15 cellular contexts compared by ENCODE assay signal in genomic region chr2:45822272-45822630, GRCh38.
DNase-seq lines count a peak whose midpoint lies in the region; ATAC-seq and TF ChIP-seq lines count a peak whose summit lies in the region.
"Had no signal": no experiment of that assay in that cellular context is flagged by ENCODE, and none has a peak within 500 bp of the region (broad histone marks: within the 10 kb centered on the region; RNA-seq: fewer than 3 reads in every experiment).

No MANE protein-coding gene starts in this region.

- H3K4me2 ChIP-seq in BLaER1 treated with 17β-estradiol and CSF1 and Interleukin-3, amounts not matched to agents 10 nM and 100 nM = peak overlapping the region in 9 of 11 experiments; percentile 41 to 86 (median 77); a peak in 17 of 22 replicates
- H3K4me2 ChIP-seq: KMS-11 had no signal

- intact Hi-C loops in colonic mucosa (cut with DNase I) = no loop called here

- H3K27me3 Mint-ChIP-seq in osteocyte (ENCODE audit: unreplicated experiment) = no peaks in the 10 kb centered on the region
- H3K27me3 Mint-ChIP-seq: activated naive CD8-positive, alpha-beta T cell treated with anti-CD3 and anti-CD28 coated beads for 36 hours; B cell had no signal

- H3K9me3 Mint-ChIP-seq in osteocyte (ENCODE audit: unreplicated experiment) = no peaks in the 10 kb centered on the region
- H3K9me3 Mint-ChIP-seq: activated naive CD8-positive, alpha-beta T cell treated with anti-CD3 and anti-CD28 coated beads for 36 hours had no signal

- peaks cover 42% of the 10 kb centered on the region for H3K4me1 Mint-ChIP-seq in osteocyte (ENCODE audit: unreplicated experiment)

- H3K27ac Mint-ChIP-seq in osteocyte (ENCODE audit: unreplicated experiment) = peak overlapping the region; percentile 9
- H3K27ac Mint-ChIP-seq: activated naive CD8-positive, alpha-beta T cell treated with anti-CD3 and anti-CD28 coated beads for 36 hours had no signal

- no peaks in the 10 kb centered on the region for H3K27me3 ChIP-seq in BLaER1 treated with 17β-estradiol and CSF1 and Interleukin-3, amounts not matched to agents 10 nM and 100 nM
- H3K27me3 ChIP-seq in foreskin keratinocyte (no peaks in the 10 kb centered on the region), colonic mucosa (no peaks in the 10 kb centered on the region)

- no peak overlapping the region for H3K4me3 ChIP-seq in BLaER1 treated with 17β-estradiol and CSF1 and Interleukin-3, amounts not matched to agents 10 nM and 100 nM
- H3K4me3 ChIP-seq in colonic mucosa = no peak overlapping the region

- no peaks in the 10 kb centered on the region for H3K36me3 Mint-ChIP-seq in osteocyte (ENCODE audit: unreplicated experiment)
- H3K36me3 Mint-ChIP-seq: activated naive CD8-positive, alpha-beta T cell treated with anti-CD3 and anti-CD28 coated beads for 36 hours had no signal

- DNase-seq in NCI-H128 (lab: John Stamatoyannopoulos, UW; ENCODE audit: unreplicated experiment) = peak; percentile 48
- DNase-seq in foreskin keratinocyte = no peak
- no peak for DNase-seq in osteocyte (ENCODE audit: extremely low spot score, unreplicated experiment)
- no peak for DNase-seq in colonic mucosa
- DNase-seq in NCI-H2081 treated with DMSO at 0.1 percent for 48 hours (lab: John Stamatoyannopoulos, UW) = no peak
- DNase-seq in iPS-NIHi11 (ENCODE audit: low spot score) = no peak
- DNase-seq in Kasumi-1 (lab: John Stamatoyannopoulos, UW) = no peak
- DNase-seq: activated naive CD8-positive, alpha-beta T cell treated with anti-CD3 and anti-CD28 coated beads for 36 hours; GDM1; islet precursor cell; stimulated activated CD4-positive, alpha-beta T cell treated with anti-CD3 and anti-CD28 coated beads, Interleukin-15, amount 100 ng/mL, for 24 hours; T-helper 9 cell had no signal

- peaks cover 0 to 17% (median 4%) of the 10 kb centered on the region in 11 experiments; a peak in 6 of 22 replicates for H3K36me3 ChIP-seq in BLaER1 treated with 17β-estradiol and CSF1 and Interleukin-3, amounts not matched to agents 10 nM and 100 nM
- no peaks in the 10 kb centered on the region for H3K36me3 ChIP-seq in colonic mucosa

- H4K20me1 ChIP-seq in BLaER1 treated with 17β-estradiol and CSF1 and Interleukin-3, amounts not matched to agents 10 nM and 100 nM = peaks cover 0 to 100% (median 76%) of the 10 kb centered on the region in 11 experiments; a peak in 18 of 22 replicates

- H3K27ac ChIP-seq in BLaER1 treated with 17β-estradiol and CSF1 and Interleukin-3, amounts not matched to agents 10 nM and 100 nM = peak overlapping the region in 6 of 11 experiments; percentile 2 to 53 (median 38); a peak in 10 of 22 replicates
- H3K27ac ChIP-seq in foreskin keratinocyte = no peak overlapping the region
- no peak overlapping the region for H3K27ac ChIP-seq in colonic mucosa
- H3K27ac ChIP-seq: KMS-11 had no signal

- TF ChIP-seq CTCF in foreskin keratinocyte (conservative IDR thresholded peaks at IDR 0.05) (no peak), osteocyte (IDR thresholded peaks at IDR 0.05) (no peak), colonic mucosa (IDR thresholded peaks at IDR 0.05) (no peak)

- no peaks in the 10 kb centered on the region for H3K9me3 ChIP-seq in BLaER1 treated with 17β-estradiol and CSF1 and Interleukin-3, amounts not matched to agents 10 nM and 100 nM (replicated peaks in 1 of 11)
- H3K9me3 ChIP-seq in colonic mucosa = no peaks in the 10 kb centered on the region

- H3K4me1 ChIP-seq in BLaER1 treated with 17β-estradiol and CSF1 and Interleukin-3, amounts not matched to agents 10 nM and 100 nM = peaks cover 37 to 100% (median 99%) of the 10 kb centered on the region in 10 experiments
- no peaks in the 10 kb centered on the region for H3K4me1 ChIP-seq in foreskin keratinocyte
- H3K4me1 ChIP-seq in colonic mucosa = no peaks in the 10 kb centered on the region

- peak; percentile 5 for ATAC-seq in foreskin keratinocyte

- 0 out of 22 replicates have a peak overlapping the region, but pooled peaks of 1 of the 11 experiments have one; percentile 26 for H3K9ac ChIP-seq in BLaER1 treated with 17β-estradiol and CSF1 and Interleukin-3, amounts not matched to agents 10 nM and 100 nM
- H3K9ac ChIP-seq in colonic mucosa (ENCODE audit: low read depth in 2 of 2, low read length in 2 of 2) = no peak overlapping the region
- H3K9ac ChIP-seq: KMS-11 had no signal

- no peak overlapping the region for H3K4me3 Mint-ChIP-seq in osteocyte (ENCODE audit: unreplicated experiment)
- H3K4me3 Mint-ChIP-seq: activated naive CD8-positive, alpha-beta T cell treated with anti-CD3 and anti-CD28 coated beads for 36 hours; B cell had no signal

Comparison
In these comparisons a context has a peak if more than half of its experiments do, and no peak if none do; other contexts are left out.
1. H3K27ac ChIP-seq: peak in BLaER1 treated with 17β-estradiol and CSF1 and Interleukin-3, amounts not matched to agents 10 nM and 100 nM (6 of 11); none in foreskin keratinocyte (single experiment) and colonic mucosa (single experiment).